18 cellular contexts compared by ENCODE assay signal in genomic region chr11:22343411-22344032, GRCh38. TPM values are rescaled to one million over a fixed set of nuclear protein-coding genes. Genes with fewer than 3 reads are reported as not detected.
DNase-seq lines count a peak whose midpoint lies in the region; ATAC-seq and TF ChIP-seq lines count a peak whose summit lies in the region.
"Had no signal": no experiment of that assay in that cellular context is flagged by ENCODE, and none has a peak within 500 bp of the region (broad histone marks: within the 10 kb centered on the region; RNA-seq: fewer than 3 reads in every experiment).

No MANE protein-coding gene starts in this region.

- H3K36me3 ChIP-seq in NT2/D1 (ENCODE audit: insufficient read depth, insufficient read length, low read length): no peaks in the 10 kb centered on the region
- no peaks in the 10 kb centered on the region for H3K36me3 ChIP-seq in osteoblast (ENCODE audit: insufficient read depth, low read length)

- ATAC-seq in activated CD8-positive, alpha-beta memory T cell treated with anti-CD3 and anti-CD28 coated beads, Interleukin-2, amount 10 ng/mL, durations not matched to agents 7 days and 5 days: no peak
- no peak for ATAC-seq in activated T-helper 17 cell treated with anti-CD3 and anti-CD28 coated beads, Interleukin-2, amount 50 U/mL, for 72 hours (replicated peaks)
- ATAC-seq in GM19467 (IDR thresholded peaks at IDR 0.05; ENCODE audit: unreplicated experiment): no peak
- ATAC-seq: T-helper 17 cell had no signal

- peak; percentile 46 for DNase-seq in activated CD8-positive, alpha-beta memory T cell treated with anti-CD3 and anti-CD28 coated beads, Interleukin-2, amount 50 U/mL, for 48 hours
- no peak for DNase-seq in activated CD8-positive, alpha-beta memory T cell treated with anti-CD3 and anti-CD28 coated beads, Interleukin-2, amount 10 ng/mL, durations not matched to agents 7 days and 5 days
- DNase-seq in NT2/D1 (ENCODE audit: low read depth, low spot score) (no peak), iPS-NIHi11 (ENCODE audit: low spot score) (peak; percentile 42), type B pancreatic cell (ENCODE audit: extremely low spot score, unreplicated experiment) (no peak), osteoblast (ENCODE audit: insufficient read length, low spot score, missing footprints) (no peak)
- DNase-seq: activated CD4-positive, CD25-positive, alpha-beta regulatory T cell treated with anti-CD3 and anti-CD28 coated beads, Interleukin-2, amount 50 U/mL, for 72 hours; Caco-2; head of caudate nucleus; T-helper 17 cell had no signal

- peaks cover 21% of the 10 kb centered on the region for H3K27me3 ChIP-seq in NT2/D1 (ENCODE audit: insufficient read depth, insufficient read length)
- H3K27me3 ChIP-seq in osteoblast (ENCODE audit: insufficient read depth, low read length): peaks cover 3% of the 10 kb centered on the region

- H3K4me2 ChIP-seq in osteoblast (ENCODE audit: insufficient read depth, low read length): no peak overlapping the region

- H3K9me3 ChIP-seq in NT2/D1 (ENCODE audit: insufficient read depth, low read length): no peaks in the 10 kb centered on the region
- no peaks in the 10 kb centered on the region for H3K9me3 ChIP-seq in osteoblast (ENCODE audit: low read depth, low read length)
- H3K9me3 ChIP-seq: Caco-2 had no signal

- no peak overlapping the region for H2AFZ ChIP-seq in osteoblast (ENCODE audit: low read length)

- H3K36me3 Mint-ChIP-seq in activated CD8-positive, alpha-beta memory T cell treated with anti-CD3 and anti-CD28 coated beads, Interleukin-2, amount 10 ng/mL, durations not matched to agents 7 days and 5 days: peaks cover 3% of the 10 kb centered on the region
- H3K36me3 Mint-ChIP-seq in type B pancreatic cell: peaks cover 3% of the 10 kb centered on the region
- no peaks in the 10 kb centered on the region for H3K36me3 Mint-ChIP-seq in activated T-helper 17 cell treated with anti-CD3 and anti-CD28 coated beads, Interleukin-2, amount 50 U/mL, for 72 hours (ENCODE audit: low read depth)

- no peak overlapping the region for H3K4me3 Mint-ChIP-seq in activated CD8-positive, alpha-beta memory T cell treated with anti-CD3 and anti-CD28 coated beads, Interleukin-2, amount 10 ng/mL, durations not matched to agents 7 days and 5 days
- peak overlapping the region; percentile 59 for H3K4me3 Mint-ChIP-seq in type B pancreatic cell
- no peak overlapping the region for H3K4me3 Mint-ChIP-seq in activated T-helper 17 cell treated with anti-CD3 and anti-CD28 coated beads, Interleukin-2, amount 50 U/mL, for 72 hours
- H3K4me3 Mint-ChIP-seq: T-helper 17 cell had no signal

- peaks cover 71% of the 10 kb centered on the region for H3K27me3 Mint-ChIP-seq in activated CD8-positive, alpha-beta memory T cell treated with anti-CD3 and anti-CD28 coated beads, Interleukin-2, amount 10 ng/mL, durations not matched to agents 7 days and 5 days
- H3K27me3 Mint-ChIP-seq in type B pancreatic cell: peaks cover 80% of the 10 kb centered on the region
- peaks cover 61% of the 10 kb centered on the region for H3K27me3 Mint-ChIP-seq in activated T-helper 17 cell treated with anti-CD3 and anti-CD28 coated beads, Interleukin-2, amount 50 U/mL, for 72 hours

- peaks cover 1% of the 10 kb centered on the region for H3K4me1 Mint-ChIP-seq in activated CD8-positive, alpha-beta memory T cell treated with anti-CD3 and anti-CD28 coated beads, Interleukin-2, amount 10 ng/mL, durations not matched to agents 7 days and 5 days
- no peaks in the 10 kb centered on the region for H3K4me1 Mint-ChIP-seq in type B pancreatic cell (ENCODE audit: unreplicated experiment)
- no peaks in the 10 kb centered on the region for H3K4me1 Mint-ChIP-seq in activated T-helper 17 cell treated with anti-CD3 and anti-CD28 coated beads, Interleukin-2, amount 50 U/mL, for 72 hours

- CTCF ChIA-PET in activated CD8-positive, alpha-beta memory T cell treated with anti-CD3 and anti-CD28 coated beads, Interleukin-2, amount 10 ng/mL, durations not matched to agents 7 days and 5 days (lab: Charles Lee): no interaction called here

- H3K27ac Mint-ChIP-seq in activated CD8-positive, alpha-beta memory T cell treated with anti-CD3 and anti-CD28 coated beads, Interleukin-2, amount 10 ng/mL, durations not matched to agents 7 days and 5 days: no peak overlapping the region
- H3K27ac Mint-ChIP-seq in type B pancreatic cell: no peak overlapping the region
- H3K27ac Mint-ChIP-seq in activated T-helper 17 cell treated with anti-CD3 and anti-CD28 coated beads, Interleukin-2, amount 50 U/mL, for 72 hours: no peak overlapping the region
- H3K27ac Mint-ChIP-seq: T-helper 17 cell had no signal

- H3K4me3 ChIP-seq in NT2/D1 (ENCODE audit: insufficient read length, low read depth) (peak overlapping the region; percentile 36), osteoblast (ENCODE audit: insufficient read depth, low read length) (no peak overlapping the region)

- H3K79me2 ChIP-seq in osteoblast (ENCODE audit: insufficient read depth, low read length): no peaks in the 10 kb centered on the region

- no peak for TF ChIP-seq CTCF in type B pancreatic cell (conservative IDR thresholded peaks at IDR 0.05)
- TF ChIP-seq CTCF in osteoblast (IDR thresholded peaks at IDR 0.05; ENCODE audit: extremely low read depth, low read depth, low read length): no peak

- H4K20me1 ChIP-seq in osteoblast (ENCODE audit: insufficient read depth, low read length): no peaks in the 10 kb centered on the region

- no peak overlapping the region for H3K27ac ChIP-seq in osteoblast (ENCODE audit: low read depth, low read length)

- H3K9ac ChIP-seq in NT2/D1 (ENCODE audit: insufficient read length, low read depth): peak overlapping the region; percentile 10

- H3K4me1 ChIP-seq in NT2/D1 (ENCODE audit: insufficient read depth, insufficient read length) (no peaks in the 10 kb centered on the region), osteoblast (ENCODE audit: insufficient read depth, low read length) (no peaks in the 10 kb centered on the region)
- H3K4me1 ChIP-seq: Caco-2 had no signal

- no peaks in the 10 kb centered on the region for H3K9me3 Mint-ChIP-seq in activated CD8-positive, alpha-beta memory T cell treated with anti-CD3 and anti-CD28 coated beads, Interleukin-2, amount 10 ng/mL, durations not matched to agents 7 days and 5 days (ENCODE audit: low read depth)
- H3K9me3 Mint-ChIP-seq in type B pancreatic cell: no peaks in the 10 kb centered on the region
- H3K9me3 Mint-ChIP-seq in activated T-helper 17 cell treated with anti-CD3 and anti-CD28 coated beads, Interleukin-2, amount 50 U/mL, for 72 hours: no peaks in the 10 kb centered on the region
- H3K9me3 Mint-ChIP-seq: neural crest cell had no signal

RNA-seq across cellular contexts. Expression of gene SLC17A6, which starts 5.3 kb away (rescaled TPM):
- not detected for total RNA-seq in activated CD8-positive, alpha-beta memory T cell treated with anti-CD3 and anti-CD28 coated beads, Interleukin-2, amount 10 ng/mL, durations not matched to agents 7 days and 5 days
- total RNA-seq in type B pancreatic cell (ENCODE audit: low replicate concordance): 2.7 and 3.4 TPM in 2 replicates
- total RNA-seq in osteoblast: not detected in 2 replicates
- total RNA-seq in activated T-helper 17 cell treated with anti-CD3 and anti-CD28 coated beads, Interleukin-2, amount 50 U/mL, for 72 hours: not detected
- total RNA-seq: Caco-2, epithelial cell of proximal tubule, HT-29, lower leg skin, RPMI7951, subcutaneous adipose tissue, T-helper 17 cell had no signal

Comparison
In these comparisons a context has a peak if more than half of its experiments do, and no peak if none do; other contexts are left out.
1. DNase-seq: peak in activated CD8-positive, alpha-beta memory T cell treated with anti-CD3 and anti-CD28 coated beads, Interleukin-2, amount 50 U/mL, for 48 hours (single experiment) and iPS-NIHi11 (single experiment); none in activated CD8-positive, alpha-beta memory T cell treated with anti-CD3 and anti-CD28 coated beads, Interleukin-2, amount 10 ng/mL, durations not matched to agents 7 days and 5 days (single experiment), NT2/D1 (single experiment), type B pancreatic cell (single experiment) and osteoblast (single experiment).